In the genomic region with DNA sequence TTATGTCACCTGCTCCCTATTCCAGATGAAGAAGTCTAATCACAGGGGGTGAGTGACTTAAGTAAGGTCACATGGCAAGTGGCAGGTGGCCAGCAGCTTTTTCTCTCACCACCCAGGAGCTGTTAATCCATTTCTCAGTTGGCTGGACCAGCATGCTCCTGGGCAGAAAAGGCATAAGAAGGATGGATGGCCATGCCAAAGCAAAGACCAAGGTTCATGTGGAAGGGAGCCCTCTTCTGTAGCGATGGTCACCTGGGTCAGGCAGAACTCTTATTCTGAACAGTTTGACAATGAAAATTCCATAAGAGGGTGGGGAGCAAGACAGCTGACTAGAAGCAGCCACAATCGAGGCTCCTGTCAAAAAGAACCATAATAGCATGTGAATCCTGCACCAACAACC, we compare ENCODE assay signal across 28 cellular contexts.
"Had no signal": no experiment of that assay in that cellular context is flagged by ENCODE, and none has a peak within 500 bp of the region (broad histone marks: within the 10 kb centered on the region; RNA-seq: fewer than 3 reads in every experiment).

No MANE protein-coding gene starts in this region.

- DNase-seq: natural killer cell; occipital lobe; ovary; posterior cingulate gyrus; psoas muscle; right cardiac atrium; right lobe of liver; sigmoid colon; small intestine; stimulated activated CD4-positive, alpha-beta T cell treated with anti-CD3 and anti-CD28 coated beads, Interleukin-15, amount 100 ng/mL, for 24 hours; stimulated activated CD4-positive, alpha-beta T cell treated with anti-CD3 and anti-CD28 coated beads, Interleukin-2, amount 100 ng/mL, for 24 hours; stimulated activated CD4-positive, alpha-beta T cell treated with anti-CD3 and anti-CD28 coated beads, Interleukin-2, amount 100 ng/mL, for 48 hours; stimulated activated CD4-positive, alpha-beta T cell treated with anti-CD3 and anti-CD28 coated beads, Interleukin-4, amount 100 ng/mL, for 24 hours; stimulated activated naive B cell treated with anti-CD40 and anti-IgM and Interleukin-4, amounts not matched to agents 10 μg/mL and 1 μg/mL and 100 μg/mL, for 72 hours; stimulated activated naive CD4-positive, alpha-beta T cell treated with Interleukin-2 at 50 U/mL for 16 hours; stomach; thyroid gland; upper lobe of left lung had no signal

- H3K27me3 ChIP-seq: neural progenitor cell, ovary, right lobe of liver, sigmoid colon, stomach, thyroid gland, tibial nerve, upper lobe of left lung, vagina had no signal

- H3K4me3 ChIP-seq: neural progenitor cell, ovary, psoas muscle, right lobe of liver, sigmoid colon, stomach, thoracic aorta, thyroid gland, tibial nerve, upper lobe of left lung, vagina had no signal

- H3K9me3 ChIP-seq: ovary, psoas muscle, right lobe of liver, sigmoid colon, thyroid gland, upper lobe of left lung, vagina had no signal

- H3K4me2 ChIP-seq: neural progenitor cell had no signal

- H3K9ac ChIP-seq: neural progenitor cell, parathyroid adenoma had no signal

- H3K27ac ChIP-seq: neural progenitor cell, ovary, parathyroid adenoma, psoas muscle, right lobe of liver, sigmoid colon, stomach, thoracic aorta, thyroid gland, tibial nerve, upper lobe of left lung, vagina had no signal

- H3K4me3 Mint-ChIP-seq: natural killer cell; nephron; neural progenitor cell; stimulated activated effector memory CD8-positive, alpha-beta T cell treated with anti-CD3 and anti-CD28 coated beads, Interleukin-12 subunit alpha, Interleukin-12 subunit beta, amount 100 ng/mL, for 72 hours; stimulated activated naive B cell treated with anti-CD40 and anti-IgM and Interleukin-4, amounts not matched to agents 10 μg/mL and 1 μg/mL and 100 μg/mL, for 72 hours; stimulated activated naive CD8-positive, alpha-beta T cell treated with anti-CD3 and anti-CD28 coated beads, Interleukin-15, Interleukin-2, amounts not matched to agents 100 ng/mL and 50 ng/mL, for 24 hours had no signal

- H3K27me3 Mint-ChIP-seq: progenitor cell of endocrine pancreas; stimulated activated naive CD8-positive, alpha-beta T cell treated with anti-CD3 and anti-CD28 coated beads, Interleukin-15, Interleukin-2, amounts not matched to agents 100 ng/mL and 50 ng/mL, for 24 hours had no signal

- H3K4me1 Mint-ChIP-seq: natural killer cell; nephron; stimulated activated effector memory CD8-positive, alpha-beta T cell treated with anti-CD3 and anti-CD28 coated beads, Interleukin-12 subunit alpha, Interleukin-12 subunit beta, amount 100 ng/mL, for 72 hours; stimulated activated naive B cell treated with anti-CD40 and anti-IgM and Interleukin-4, amounts not matched to agents 10 μg/mL and 1 μg/mL and 100 μg/mL, for 72 hours had no signal

- H3K36me3 Mint-ChIP-seq: stimulated activated effector memory CD8-positive, alpha-beta T cell treated with anti-CD3 and anti-CD28 coated beads, Interleukin-12 subunit alpha, Interleukin-12 subunit beta, amount 100 ng/mL, for 72 hours; stimulated activated naive B cell treated with anti-CD40 and anti-IgM and Interleukin-4, amounts not matched to agents 10 μg/mL and 1 μg/mL and 100 μg/mL, for 72 hours had no signal

- H3K4me1 ChIP-seq: neural progenitor cell, parathyroid adenoma, psoas muscle, right lobe of liver, sigmoid colon, stomach, thyroid gland, tibial nerve, upper lobe of left lung, vagina had no signal

- H3K27ac Mint-ChIP-seq: natural killer cell; nephron; neural progenitor cell; progenitor cell of endocrine pancreas; stimulated activated effector memory CD8-positive, alpha-beta T cell treated with anti-CD3 and anti-CD28 coated beads, Interleukin-12 subunit alpha, Interleukin-12 subunit beta, amount 100 ng/mL, for 72 hours; stimulated activated naive B cell treated with anti-CD40 and anti-IgM and Interleukin-4, amounts not matched to agents 10 μg/mL and 1 μg/mL and 100 μg/mL, for 72 hours; stimulated activated naive CD8-positive, alpha-beta T cell treated with anti-CD3 and anti-CD28 coated beads, Interleukin-15, Interleukin-2, amounts not matched to agents 100 ng/mL and 50 ng/mL, for 24 hours had no signal

- H2AFZ ChIP-seq: neural progenitor cell, parathyroid adenoma had no signal

- H3K36me3 ChIP-seq: neural progenitor cell, ovary, right lobe of liver, sigmoid colon, stomach, thoracic aorta, thyroid gland, tibial nerve, upper lobe of left lung, vagina had no signal

- H3K79me2 ChIP-seq: parathyroid adenoma had no signal

- FAIRE-seq: small intestine, urothelium cell line had no signal
